9 cellular contexts compared by ENCODE assay signal in the genomic region with DNA sequence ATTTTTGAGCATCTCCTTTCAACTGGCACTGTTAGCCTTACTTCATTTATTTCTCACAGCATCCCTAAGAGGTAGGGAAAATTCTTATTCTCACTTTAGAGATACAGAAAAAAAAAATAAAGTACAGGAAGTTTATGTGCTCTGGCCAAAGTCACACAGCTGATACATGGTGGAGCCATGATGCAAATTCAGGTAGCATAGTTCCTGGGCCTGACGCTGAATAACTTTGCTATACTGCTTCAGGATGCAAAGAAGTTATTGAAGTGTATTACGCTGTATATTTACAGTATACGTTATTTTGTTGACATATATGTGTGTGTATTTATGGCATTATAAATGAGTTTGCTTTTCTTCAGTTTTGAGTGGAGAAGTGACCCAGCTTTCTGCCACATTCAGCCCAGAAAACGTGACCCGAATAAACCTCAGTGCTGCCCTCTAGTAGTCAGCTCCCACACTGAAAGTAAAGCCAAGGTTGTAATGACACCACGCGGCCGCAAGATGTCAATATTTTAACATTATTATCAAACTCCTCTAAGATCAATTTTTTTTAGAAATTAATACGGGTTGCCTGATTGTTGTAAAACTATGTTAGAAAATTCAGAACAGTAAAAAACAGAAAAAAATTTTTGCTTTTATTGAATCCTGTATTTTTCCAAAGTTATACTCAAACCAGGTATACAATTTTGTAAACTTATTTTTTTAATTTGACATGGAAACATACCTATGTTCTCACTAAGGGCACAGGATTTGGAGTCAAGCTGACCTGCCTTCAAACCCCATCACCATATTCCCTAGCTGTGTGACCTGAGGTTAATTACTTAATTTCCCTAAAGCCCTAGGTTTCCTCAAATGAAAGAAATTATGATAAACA. TPM values are rescaled to one million over a fixed set of nuclear protein-coding genes. Genes with fewer than 3 reads are reported as not detected.
A peak's percentile ranks its signal among the peaks of the same experiment; 100 is the strongest.
DNase-seq lines count a peak whose midpoint lies in the region; ATAC-seq, FAIRE-seq and TF ChIP-seq lines count a peak whose summit lies in the region.
"Had no signal": no experiment of that assay in that cellular context is flagged by ENCODE, and none has a peak within 500 bp of the region (broad histone marks: within the 10 kb centered on the region; RNA-seq: fewer than 3 reads in every experiment).

No MANE protein-coding gene starts in this region.

- H3K79me2 ChIP-seq in KMS-11 (ENCODE audit: insufficient read depth, low read depth), result no peaks in the 10 kb centered on the region

- no peak overlapping the region for H3K9ac ChIP-seq in KMS-11

- H3K9me3 ChIP-seq in pancreas, result no peaks in the 10 kb centered on the region

- no peak overlapping the region for H3K4me3 ChIP-seq in KMS-11 (IDR thresholded peaks at IDR 0.05; ENCODE audit: insufficient read depth, low read depth, low read length)
- no peak overlapping the region for H3K4me3 ChIP-seq in pancreas

- FAIRE-seq in frontal cortex (lab: Jason Lieb, UNC), result peak; percentile 97
- FAIRE-seq in pancreas (lab: Jason Lieb, UNC), result peak; percentile 99
- no peak for FAIRE-seq in urothelium cell line (lab: Jason Lieb, UNC)

- TF ChIP-seq CTCF in KMS-11 (conservative IDR thresholded peaks at IDR 0.05; ENCODE audit: low read depth, low read length), result peak; percentile 90
- TF ChIP-seq CTCF in pancreas (IDR thresholded peaks at IDR 0.05), result peak; percentile 93 to 97 (median 96)

- H3K36me3 ChIP-seq in KMS-11 (ENCODE audit: insufficient read depth) (no peaks in the 10 kb centered on the region), pancreas (no peaks in the 10 kb centered on the region)

- H3K4me1 ChIP-seq in KMS-11 (ENCODE audit: low read depth, poor library complexity, severe bottlenecking) (no peaks in the 10 kb centered on the region), pancreas (no peaks in the 10 kb centered on the region)

- no peak overlapping the region for H2AFZ ChIP-seq in KMS-11 (ENCODE audit: low read depth)

- intact Hi-C loops in pancreas (cut with DNase I), result loop anchor here in 2 of 3 donors (5.0 to 10.0 kb wide), 2 partner anchors 147 to 149 kb away; no protein-coding TSS in a partner anchor

- WGBS in pancreas, 2 donors, result 10 to 11% methylated on average over 9 of the region's 9 CpGs

- peak; percentile 80 for DNase-seq in CD1c-positive myeloid dendritic cell (ENCODE audit: extremely low spot score)
- DNase-seq in GM19240 (ENCODE audit: insufficient read length, low spot score), result peak; percentile 6
- peak; percentile 44 for DNase-seq in RPMI7951 (ENCODE audit: low read depth)
- DNase-seq in activated T-helper 9 cell treated with anti-CD3 and anti-CD28 coated beads, Interleukin-2, amount 50 U/mL, for 16 hours (ENCODE audit: low read depth), result peak; percentile 28
- peak; percentile 16 to 28 for DNase-seq in frontal cortex (ENCODE audit: low spot score in 2 of 2)
- DNase-seq in pancreas, result peak; percentile 26 to 77 (median 44)
- DNase-seq in urothelium cell line (ENCODE audit: low spot score), result peak; percentile 18

- no peaks in the 10 kb centered on the region for H4K20me1 ChIP-seq in KMS-11 (ENCODE audit: insufficient read depth)

- H3K27me3 ChIP-seq in KMS-11 (ENCODE audit: insufficient read depth, low read depth) (no peaks in the 10 kb centered on the region), pancreas (peaks cover 0 to 27% (median 3%) of the 10 kb centered on the region in 4 donors)

- H3K4me2 ChIP-seq in KMS-11, result no peak overlapping the region

- ATAC-seq in pancreas, result peak; percentile 66 to 96 (median 88)

- H3K27ac ChIP-seq in KMS-11 (no peak overlapping the region), pancreas (no peak overlapping the region)

RNA-seq across cellular contexts. Expression of a gene that starts 3.8 kb away (rescaled TPM):
- total RNA-seq in RPMI7951 (2014; rRNA removed; shearing (Covaris generic)), result not detected in 2 replicates
- not detected for total RNA-seq in frontal cortex
- total RNA-seq in pancreas, result not detected
- polyA plus RNA-seq in pancreas, result not detected
- polyA plus RNA-seq: IgD-negative memory B cell had no signal

RNA-seq across cellular contexts. Expression of a gene that starts 50.9 kb away (rescaled TPM):
- total RNA-seq in RPMI7951 (2014; rRNA removed; shearing (Covaris generic)), result 16.2 and 18.3 TPM in 2 replicates
- total RNA-seq in frontal cortex, result 11.0 TPM
- 1 to 10 TPM; 2.8 to 5.8 (median 4.4) TPM for total RNA-seq in pancreas
- polyA plus RNA-seq in pancreas, result 1 to 10 TPM; 1.9 to 3.2 TPM

Comparison
In these comparisons a context has a peak if more than half of its experiments do, and no peak if none do; other contexts are left out.
1. DNase-seq: peak in every context shown above with its lines; median percentile 80 in CD1c-positive myeloid dendritic cell; 44 in pancreas; 44 in RPMI7951; 28 in activated T-helper 9 cell treated with anti-CD3 and anti-CD28 coated beads, Interleukin-2, amount 50 U/mL, for 16 hours; 22 in frontal cortex; 18 in urothelium cell line; 6 in GM19240.